In genomic region chr4:151013944-151014343, GRCh38 we compare ENCODE assay signal across 8 cellular contexts. TPM values are rescaled to one million over a fixed set of nuclear protein-coding genes. Genes with fewer than 3 reads are reported as not detected.
DNase-seq lines count a peak whose midpoint lies in the region; ATAC-seq and TF ChIP-seq lines count a peak whose summit lies in the region.

No MANE protein-coding gene starts in this region.

- no peaks in the 10 kb centered on the region for H3K36me3 Mint-ChIP-seq in IgD-negative memory B cell
- peaks cover 0 to 20% (median 4%) of the 10 kb centered on the region in 3 donors for H3K36me3 Mint-ChIP-seq in naive thymus-derived CD8-positive, alpha-beta T cell

- no peak for DNase-seq in AG09309 (ENCODE audit: low read depth)
- no peak for DNase-seq in colonic mucosa
- DNase-seq in naive thymus-derived CD8-positive, alpha-beta T cell = no peak
- no peak for DNase-seq in COLO668 (lab: John Stamatoyannopoulos, UW; ENCODE audit: unreplicated experiment)
- no peak for DNase-seq in GDM1 (lab: John Stamatoyannopoulos, UW)

- TF ChIP-seq CTCF in AG09309 (IDR thresholded peaks at IDR 0.05; ENCODE audit: control insufficient read depth, insufficient read depth, low read depth, low read length, missing control alignments) = no peak
- TF ChIP-seq CTCF in colonic mucosa (IDR thresholded peaks at IDR 0.05) = no peak

- intact Hi-C loops in colonic mucosa (cut with DNase I) = no loop called here

- no peaks in the 10 kb centered on the region for H3K27me3 Mint-ChIP-seq in IgD-negative memory B cell
- H3K27me3 Mint-ChIP-seq in naive thymus-derived CD8-positive, alpha-beta T cell = no peaks in the 10 kb centered on the region

- no peaks in the 10 kb centered on the region for H3K4me1 ChIP-seq in colonic mucosa

- ATAC-seq in naive thymus-derived CD8-positive, alpha-beta T cell = no peak
- ATAC-seq in GM19324 (IDR thresholded peaks at IDR 0.05; ENCODE audit: low FRiP score, unreplicated experiment) (no peak), HG03571 (IDR thresholded peaks at IDR 0.05; ENCODE audit: unreplicated experiment) (no peak)

- H3K4me1 Mint-ChIP-seq in IgD-negative memory B cell = peaks cover 19 to 30% (median 28%) of the 10 kb centered on the region in 3 donors
- H3K4me1 Mint-ChIP-seq in naive thymus-derived CD8-positive, alpha-beta T cell = peaks cover 14 to 41% (median 32%) of the 10 kb centered on the region in 4 donors

- H3K4me3 ChIP-seq in AG09309 (ENCODE audit: control insufficient read depth, low read depth, low read length) = peak overlapping the region; percentile 89
- H3K4me3 ChIP-seq in colonic mucosa = peak overlapping the region; percentile 78

- H3K27ac ChIP-seq in colonic mucosa = no peak overlapping the region

- POLR2A ChIA-PET in naive thymus-derived CD8-positive, alpha-beta T cell (lab: Charles Lee) = interaction anchor here (1.3 to 1.5 kb wide), 2 partner anchors 10 to 147 kb away, joined by 3 to 4 read pairs; no protein-coding TSS in a partner anchor

- H3K27me3 ChIP-seq in colonic mucosa = no peaks in the 10 kb centered on the region

- H3K9me3 ChIP-seq in colonic mucosa = no peaks in the 10 kb centered on the region

- H3K27ac Mint-ChIP-seq in IgD-negative memory B cell = peak overlapping the region; percentile 79 to 99 (median 94)
- peak overlapping the region; percentile 97 to 100 (median 99) for H3K27ac Mint-ChIP-seq in naive thymus-derived CD8-positive, alpha-beta T cell

- no peaks in the 10 kb centered on the region for H3K9me3 Mint-ChIP-seq in IgD-negative memory B cell
- H3K9me3 Mint-ChIP-seq in naive thymus-derived CD8-positive, alpha-beta T cell = no peaks in the 10 kb centered on the region

- H3K4me3 Mint-ChIP-seq in IgD-negative memory B cell = peak overlapping the region; percentile 89 to 100 (median 100)
- peak overlapping the region; percentile 98 to 100 (median 100) for H3K4me3 Mint-ChIP-seq in naive thymus-derived CD8-positive, alpha-beta T cell

- no peaks in the 10 kb centered on the region for H3K36me3 ChIP-seq in colonic mucosa

- H3K9ac ChIP-seq in colonic mucosa (ENCODE audit: low read depth in 2 of 2, low read length in 2 of 2) = peak overlapping the region in 1 of 2 donors; percentile 96

RNA-seq across cellular contexts. Expression of gene LRBA, which starts 1.1 kb away (rescaled TPM):
- 15.3 TPM for polyA plus RNA-seq in IgD-negative memory B cell
- total RNA-seq in colonic mucosa = 10 to 100 TPM; 55.5 to 77.7 TPM
- 10 to 100 TPM; 57.6 to 57.7 TPM for total RNA-seq in naive thymus-derived CD8-positive, alpha-beta T cell
- polyA plus RNA-seq in naive thymus-derived CD8-positive, alpha-beta T cell = 10 to 100 TPM; 16.4 to 18.4 (median 18.2) TPM
